ENCODE assay signal across 15 cellular contexts in the genomic region with DNA sequence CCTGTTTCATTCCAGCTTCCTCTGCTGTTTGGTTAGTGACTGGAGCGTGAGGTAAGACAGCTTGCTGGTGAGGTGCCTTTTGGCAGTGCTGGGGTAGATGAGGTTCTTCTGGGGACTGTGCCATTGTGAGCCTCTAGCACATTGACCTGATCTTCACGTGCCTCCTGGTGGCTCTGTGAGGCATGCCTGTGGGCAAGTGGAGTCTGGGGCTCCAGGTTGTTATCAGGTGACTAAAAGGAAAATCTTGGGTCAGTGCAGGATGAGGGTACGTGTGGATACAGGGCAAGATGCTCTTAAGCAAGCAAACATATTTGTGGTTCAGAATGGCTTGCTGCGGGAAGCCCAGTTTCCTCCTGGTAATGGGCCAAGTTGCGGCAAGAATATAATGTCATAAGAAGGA.
DNase-seq lines count a peak whose midpoint lies in the region; ATAC-seq, FAIRE-seq and TF ChIP-seq lines count a peak whose summit lies in the region.
"Had no signal": no experiment of that assay in that cellular context is flagged by ENCODE, and none has a peak within 500 bp of the region (broad histone marks: within the 10 kb centered on the region; RNA-seq: fewer than 3 reads in every experiment).

No MANE protein-coding gene starts in this region.

- H2BK5ac ChIP-seq in neuronal stem cell (ENCODE audit: low read length) = no peak overlapping the region

- H4K91ac ChIP-seq in neuronal stem cell (ENCODE audit: low read depth, low read length, poor library complexity) = no peak overlapping the region

- H3K4ac ChIP-seq in neuronal stem cell (ENCODE audit: low read length) = no peak overlapping the region

- no peak overlapping the region for H3K18ac ChIP-seq in neuronal stem cell (ENCODE audit: low read length)

- no peak overlapping the region for H2AK5ac ChIP-seq in neuronal stem cell (ENCODE audit: low read depth, low read length)

- WGBS in neuronal stem cell (ENCODE audit: extremely low coverage in 2 of 2, insufficient read length in 2 of 2, insufficient replicate concordance in 1 of 2), 2 donors = no CpG with 5 or more reads among the region's 5 CpGs

- TF ChIP-seq CTCF in GM06990 (IDR thresholded peaks at IDR 0.05; ENCODE audit: insufficient read depth, low read length, poor library complexity, severe bottlenecking) = peak; percentile 51

- H4K8ac ChIP-seq in neuronal stem cell (ENCODE audit: low read depth, low read length) = no peak overlapping the region

- H3K4me3 ChIP-seq in GM06990 (replicated peaks; ENCODE audit: low read depth, low read length) (no peak overlapping the region), neuronal stem cell (ENCODE audit: low read length in 2 of 2) (no peak overlapping the region)
- H3K4me3 ChIP-seq: adrenal gland, spleen had no signal

- no peak for FAIRE-seq in GM19239 (lab: Jason Lieb, UNC)
- FAIRE-seq: frontal cortex had no signal

- TF ChIP-seq POLR2A in GM18505 (IDR thresholded peaks at IDR 0.05; ENCODE audit: borderline replicate concordance, extremely low read depth, insufficient read depth, insufficient read length) = no peak

- DNase-seq in GM06990 (ENCODE audit: extremely low read depth, insufficient read length) (no peak), KBM-7 (peak; percentile 62), astrocyte of the hippocampus (ENCODE audit: low read depth, low spot score) (peak; percentile 91), neuronal stem cell (ENCODE audit: low spot score) (no peak), GM19240 (ENCODE audit: insufficient read length, low spot score) (no peak), GM19239 (ENCODE audit: insufficient read length, low spot score) (no peak)
- no peak for DNase-seq in NK-92 treated with Interleukin-12 subunit alpha and Interleukin-12 subunit beta, amount 100 ng/mL, for 24 hours (lab: John Stamatoyannopoulos, UW)
- DNase-seq: activated CD4-positive, alpha-beta T cell treated with anti-CD3 and anti-CD28 coated beads, Interleukin-2, amount 10 ng/mL, durations not matched to agents 7 days and 5 days; DND-41; spleen; stimulated activated naive CD8-positive, alpha-beta T cell treated with anti-CD3 and anti-CD28 coated beads, Interleukin-15, amount 100 ng/mL, for 72 hours had no signal

- H3K36me3 ChIP-seq in GM06990 (ENCODE audit: control insufficient read depth, insufficient read depth, low read length) = no peaks in the 10 kb centered on the region
- peaks cover 0 to 34% of the 10 kb centered on the region in 2 donors for H3K36me3 ChIP-seq in neuronal stem cell (replicated peaks in 1 of 2; ENCODE audit: control insufficient read depth in 2 of 2, insufficient read depth in 2 of 2, low read length in 2 of 2)
- H3K36me3 ChIP-seq: adrenal gland, spleen had no signal

- H2AFZ ChIP-seq in neuronal stem cell (ENCODE audit: low read length) = no peak overlapping the region

- H3K9me3 ChIP-seq in neuronal stem cell (replicated peaks in 1 of 2; ENCODE audit: control insufficient read depth in 2 of 2, insufficient read depth in 1 of 2, low read depth in 1 of 2, low read length in 2 of 2) = peaks cover 2 to 3% of the 10 kb centered on the region in 2 donors
- H3K9me3 ChIP-seq: adrenal gland, spleen had no signal

- H3K14ac ChIP-seq in neuronal stem cell (ENCODE audit: low read length) = no peak overlapping the region

- H3K27me3 ChIP-seq in GM06990 (replicated peaks; ENCODE audit: control insufficient read depth, insufficient read depth, low read length) = no peaks in the 10 kb centered on the region
- no peaks in the 10 kb centered on the region for H3K27me3 ChIP-seq in neuronal stem cell (ENCODE audit: control insufficient read depth in 3 of 3, insufficient read depth in 3 of 3, low read depth in 1 of 3, low read length in 3 of 3)
- H3K27me3 ChIP-seq: adrenal gland had no signal

- H2BK15ac ChIP-seq in neuronal stem cell (ENCODE audit: low read length) = no peak overlapping the region

- H3K27ac ChIP-seq in neuronal stem cell (replicated peaks; ENCODE audit: low read length) = no peak overlapping the region
- H3K27ac ChIP-seq: adrenal gland, spleen had no signal

- in situ Hi-C loops in KBM-7 (cut with MboI; ENCODE audit: low pct_unique_long_range_greater_than_20kb, low sequenced_read_pairs) = no loop called here

- H3K4me1 ChIP-seq in neuronal stem cell (ENCODE audit: control insufficient read depth in 2 of 2, insufficient read depth in 1 of 2, low read depth in 1 of 2, low read length in 2 of 2) = peaks cover 0 to 6% of the 10 kb centered on the region in 2 donors
- H3K4me1 ChIP-seq: spleen had no signal

- H3K9ac ChIP-seq in neuronal stem cell (ENCODE audit: low read depth, low read length, poor library complexity) = no peak overlapping the region

- no peak overlapping the region for H2BK120ac ChIP-seq in neuronal stem cell (ENCODE audit: low read depth, low read length)

- no peaks in the 10 kb centered on the region for H3K79me1 ChIP-seq in neuronal stem cell (ENCODE audit: low read depth, low read length)

- H3K23ac ChIP-seq in neuronal stem cell (ENCODE audit: low read depth, low read length, poor library complexity) = peak overlapping the region; percentile 22

- H3K4me2 ChIP-seq in neuronal stem cell (ENCODE audit: insufficient read depth, low read length, poor library complexity, severe bottlenecking) = no peak overlapping the region

- ATAC-seq in GM18505 (IDR thresholded peaks at IDR 0.05; ENCODE audit: unreplicated experiment) = no peak
- ATAC-seq: Panc1; stimulated activated naive CD8-positive, alpha-beta T cell treated with anti-CD3 and anti-CD28 coated beads, Interleukin-15, amount 100 ng/mL, for 72 hours had no signal

- no peak overlapping the region for H2BK12ac ChIP-seq in neuronal stem cell (ENCODE audit: low read length)

Comparison
In these comparisons a context has a peak if more than half of its experiments do, and no peak if none do; other contexts are left out.
1. DNase-seq: peak in KBM-7 (single experiment) and astrocyte of the hippocampus (single experiment); none in GM06990 (single experiment), neuronal stem cell (single experiment), GM19240 (single experiment), GM19239 (single experiment) and NK-92 treated with Interleukin-12 subunit alpha and Interleukin-12 subunit beta, amount 100 ng/mL, for 24 hours (single experiment).